Comparison of ENCODE assay signal across 36 cellular contexts in the genomic region with DNA sequence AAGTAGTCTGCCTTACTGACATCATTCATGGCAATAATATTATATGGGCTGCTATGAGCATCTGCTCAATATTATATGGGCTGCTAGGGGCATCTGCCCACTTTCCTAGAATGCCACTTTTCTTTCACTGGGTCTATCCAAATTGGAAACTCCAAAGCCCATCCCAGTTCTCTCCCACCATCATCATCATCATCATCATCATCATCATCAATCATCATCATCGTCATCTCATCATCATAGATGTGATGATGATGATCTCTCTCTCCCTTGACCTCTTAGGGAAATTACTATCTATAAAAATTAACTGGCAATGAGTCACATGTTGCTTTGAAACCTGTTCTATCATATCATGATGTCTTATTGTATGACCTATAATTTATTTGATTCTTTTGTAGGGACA.
A peak's percentile ranks its signal among the peaks of the same experiment; 100 is the strongest.
DNase-seq lines count a peak whose midpoint lies in the region; ATAC-seq, FAIRE-seq and TF ChIP-seq lines count a peak whose summit lies in the region.
"Had no signal": no experiment of that assay in that cellular context is flagged by ENCODE, and none has a peak within 500 bp of the region (broad histone marks: within the 10 kb centered on the region; RNA-seq: fewer than 3 reads in every experiment).

No MANE protein-coding gene starts in this region.

- WGBS in HepG2 (ENCODE audit: low lambda C conversion rate) = 11% methylated on average over 1 of the region's 1 CpG
- 55% methylated on average over 1 of the region's 1 CpG for WGBS in right lobe of liver (ENCODE audit: insufficient coverage, low coverage, low lambda C conversion rate, missing lambda C conversion rate)
- 50% methylated on average over 1 of the region's 1 CpG for WGBS in A549 (ENCODE audit: missing lambda C conversion rate)

- no peaks in the 10 kb centered on the region for H3K36me3 Mint-ChIP-seq in activated CD4-positive, alpha-beta T cell treated with anti-CD3 and anti-CD28 coated beads for 36 hours (ENCODE audit: low read depth)
- H3K36me3 Mint-ChIP-seq: CD14-positive monocyte; CD4-positive, alpha-beta memory T cell; CD4-positive, CD25-positive, alpha-beta regulatory T cell; CD8-positive, alpha-beta memory T cell; CD8-positive, alpha-beta T cell had no signal

- no peaks in the 10 kb centered on the region for H3K9me3 Mint-ChIP-seq in activated CD4-positive, alpha-beta T cell treated with anti-CD3 and anti-CD28 coated beads for 36 hours (ENCODE audit: low read depth)
- H3K9me3 Mint-ChIP-seq: CD4-positive, alpha-beta T cell; CD8-positive, alpha-beta T cell had no signal

- H3K9ac ChIP-seq in HepG2 (ENCODE audit: insufficient read depth, low read depth, low read length) = no peak overlapping the region
- H3K9ac ChIP-seq: BLaER1; BLaER1 treated with 17β-estradiol and CSF1 and Interleukin-3, amounts not matched to agents 10 nM and 100 nM had no signal

- CTCF ChIA-PET in HepG2 (lab: Yijun Ruan, JAX; ENCODE audit: low intra/inter-chr PET ratio, low total read pairs) = no interaction called here
- CTCF ChIA-PET in A549 (lab: Yijun Ruan, JAX) = interaction anchor here (0.5 to 5.0 kb wide), 2 partner anchors 13 to 144 kb away, joined by 3 to 21 read pairs; no protein-coding TSS in a partner anchor
- CTCF ChIA-PET in HEK293 (lab: Yijun Ruan, JAX) = no interaction called here
- CTCF ChIA-PET in activated CD4-positive, alpha-beta T cell treated with anti-CD3 and anti-CD28 coated beads for 36 hours (lab: Charles Lee) = no interaction called here

- POLR2A ChIA-PET in HepG2 (lab: Yijun Ruan, JAX) (no interaction called here), A549 (lab: Yijun Ruan, JAX) (no interaction called here), HEK293 (lab: Yijun Ruan, JAX) (interaction anchor here (0.5 kb wide), 1 partner anchor 18 kb away, joined by 3 read pairs; no protein-coding TSS in a partner anchor)
- POLR2A ChIA-PET in activated CD4-positive, alpha-beta T cell treated with anti-CD3 and anti-CD28 coated beads for 36 hours (lab: Charles Lee) = no interaction called here

- H3K4me1 ChIP-seq in HepG2 (ENCODE audit: insufficient read depth, low read length) (no peaks in the 10 kb centered on the region), right lobe of liver (no peaks in the 10 kb centered on the region), A549 (no peaks in the 10 kb centered on the region), HEK293 (ENCODE audit: control insufficient read depth, insufficient read depth, low read length) (no peaks in the 10 kb centered on the region)
- H3K4me1 ChIP-seq: BE2C; BLaER1; BLaER1 treated with 17β-estradiol and CSF1 and Interleukin-3, amounts not matched to agents 10 nM and 100 nM had no signal

- BruUV-seq in HepG2 (replicated peaks; lab: Mats Ljungman, UMichigan) = no TSS peak

- intact Hi-C loops in HepG2 (cut with micrococcal nuclease; ENCODE audit: unreplicated experiment) (no loop called here), right lobe of liver (cut with DNase I) (no loop called here)
- intact Hi-C loops in activated CD4-positive, alpha-beta T cell treated with anti-CD3 and anti-CD28 coated beads for 36 hours (cut with DNase I, micrococcal nuclease) = no loop called here

- no peak overlapping the region for H3K27ac Mint-ChIP-seq in activated CD4-positive, alpha-beta T cell treated with anti-CD3 and anti-CD28 coated beads for 36 hours
- H3K27ac Mint-ChIP-seq: B cell; CD14-positive monocyte; CD4-positive, alpha-beta memory T cell; CD4-positive, alpha-beta T cell; CD4-positive, CD25-positive, alpha-beta regulatory T cell; CD8-positive, alpha-beta memory T cell; CD8-positive, alpha-beta T cell had no signal

- no peak for TF ChIP-seq POLR2A in HepG2 (IDR thresholded peaks at IDR 0.05; ENCODE audit: insufficient read depth in 1 of 2, low read depth in 2 of 2, low read length in 2 of 2)
- TF ChIP-seq POLR2A in right lobe of liver (IDR thresholded peaks at IDR 0.05) = no peak
- no peak for TF ChIP-seq POLR2A in A549 (IDR thresholded peaks at IDR 0.05; ENCODE audit: low read length)

- H3K27me3 Mint-ChIP-seq in activated CD4-positive, alpha-beta T cell treated with anti-CD3 and anti-CD28 coated beads for 36 hours = peaks cover 9% of the 10 kb centered on the region
- H3K27me3 Mint-ChIP-seq: B cell; CD4-positive, CD25-positive, alpha-beta regulatory T cell had no signal

- DNase-seq in HepG2 (ENCODE audit: low spot score) = no peak
- DNase-seq in right lobe of liver = no peak
- no peak for DNase-seq in A549 (ENCODE audit: low read depth in 1 of 2, low spot score in 1 of 2)
- no peak for DNase-seq in urothelium cell line (ENCODE audit: low spot score)
- no peak for DNase-seq in activated CD4-positive, alpha-beta T cell treated with anti-CD3 and anti-CD28 coated beads for 36 hours
- DNase-seq in NCI-H2227 (lab: John Stamatoyannopoulos, UW; ENCODE audit: unreplicated experiment) = no peak
- no peak for DNase-seq in SIG-M5 (lab: John Stamatoyannopoulos, UW)
- DNase-seq: 8988T; ACHN; AML-193; BE2C; C1 segment of cervical spinal cord; Caco-2; Calu3; CD4-positive, alpha-beta memory T cell; CD4-positive, alpha-beta T cell; CD4-positive, CD25-positive, alpha-beta regulatory T cell; CD8-positive, alpha-beta memory T cell; CD8-positive, alpha-beta T cell; COR-L47; DMS 273 treated with DMSO at 0.1 percent for 48 hours; DMS153; DMS53; DMS79; DMS79 treated with DMSO at 0.1 percent for 48 hours; DND-41; EL had no signal

- no peaks in the 10 kb centered on the region for H3K36me3 ChIP-seq in HepG2 (replicated peaks in 1 of 2; ENCODE audit: control insufficient read depth in 1 of 2, insufficient read depth in 2 of 2, low read length in 2 of 2)
- H3K36me3 ChIP-seq in right lobe of liver = no peaks in the 10 kb centered on the region
- H3K36me3 ChIP-seq in HEK293 (ENCODE audit: control insufficient read depth in 2 of 2, insufficient read depth in 1 of 2, low read length in 2 of 2) = no peaks in the 10 kb centered on the region
- H3K36me3 ChIP-seq: BE2C; BLaER1; BLaER1 treated with 17β-estradiol and CSF1 and Interleukin-3, amounts not matched to agents 10 nM and 100 nM had no signal

- no peak overlapping the region for H2AFZ ChIP-seq in HepG2 (ENCODE audit: low read length)

- FAIRE-seq in HepG2 (lab: Jason Lieb, UNC) = no peak
- FAIRE-seq in A549 (lab: Jason Lieb, UNC) = peak; percentile 51
- peak; percentile 37 for FAIRE-seq in urothelium cell line (lab: Jason Lieb, UNC)
- FAIRE-seq: A204.1, D721Med had no signal

- no peaks in the 10 kb centered on the region for H3K9me3 ChIP-seq in HepG2 (ENCODE audit: low read length)
- no peaks in the 10 kb centered on the region for H3K9me3 ChIP-seq in right lobe of liver
- no peaks in the 10 kb centered on the region for H3K9me3 ChIP-seq in A549
- H3K9me3 ChIP-seq in HEK293 (ENCODE audit: control insufficient read depth, insufficient read depth, low read depth, low read length) = no peaks in the 10 kb centered on the region
- H3K9me3 ChIP-seq: BE2C; BLaER1; BLaER1 treated with 17β-estradiol and CSF1 and Interleukin-3, amounts not matched to agents 10 nM and 100 nM; Caco-2 had no signal

- H3K27ac ChIP-seq in HepG2 (ENCODE audit: extremely low read length, insufficient read depth, low read length) (no peak overlapping the region), right lobe of liver (no peak overlapping the region), A549 (no peak overlapping the region), HEK293 (ENCODE audit: extremely low read depth, low read depth, low read length) (no peak overlapping the region)
- H3K27ac ChIP-seq: 22Rv1; BLaER1; BLaER1 treated with 17β-estradiol and CSF1 and Interleukin-3, amounts not matched to agents 10 nM and 100 nM; C4-2B had no signal

- TF ChIP-seq RAD21 in HepG2 (CRISPR knock-in tag; IDR thresholded peaks at IDR 0.05) (no peak), A549 (conservative IDR thresholded peaks at IDR 0.05 in 1 of 2, IDR thresholded peaks at IDR 0.05 in 1 of 2) (no peak)

- no peak overlapping the region for H3K4me2 ChIP-seq in HepG2 (ENCODE audit: low read depth, low read length)
- no peak overlapping the region for H3K4me2 ChIP-seq in A549
- H3K4me2 ChIP-seq: BLaER1; BLaER1 treated with 17β-estradiol and CSF1 and Interleukin-3, amounts not matched to agents 10 nM and 100 nM had no signal

- H3K4me3 Mint-ChIP-seq in activated CD4-positive, alpha-beta T cell treated with anti-CD3 and anti-CD28 coated beads for 36 hours = no peak overlapping the region
- H3K4me3 Mint-ChIP-seq: B cell; CD14-positive monocyte; CD4-positive, alpha-beta memory T cell; CD4-positive, alpha-beta T cell; CD4-positive, CD25-positive, alpha-beta regulatory T cell; CD8-positive, alpha-beta memory T cell; CD8-positive, alpha-beta T cell had no signal

- H3K79me2 ChIP-seq in HepG2 (ENCODE audit: insufficient read depth, low read length) = no peaks in the 10 kb centered on the region

- H3K27me3 ChIP-seq in HepG2 (ENCODE audit: control insufficient read depth in 1 of 2, insufficient read depth in 2 of 2, low read length in 2 of 2) = no peaks in the 10 kb centered on the region; a peak in 1 of 5 replicates
- H3K27me3 ChIP-seq in right lobe of liver = no peaks in the 10 kb centered on the region
- H3K27me3 ChIP-seq: BE2C; BLaER1; BLaER1 treated with 17β-estradiol and CSF1 and Interleukin-3, amounts not matched to agents 10 nM and 100 nM had no signal

- ATAC-seq in HepG2 = no peak
- ATAC-seq in right lobe of liver = no peak
- ATAC-seq in A549 = no peak
- no peak for ATAC-seq in activated CD4-positive, alpha-beta T cell treated with anti-CD3 and anti-CD28 coated beads for 36 hours
- ATAC-seq: CD8-positive, alpha-beta T cell had no signal

- TF ChIP-seq CTCF in HepG2 (CRISPR knock-in tag; IDR thresholded peaks at IDR 0.05) = no peak
- no peak for TF ChIP-seq CTCF in right lobe of liver (IDR thresholded peaks at IDR 0.05)
- no peak for TF ChIP-seq CTCF in A549 (IDR thresholded peaks at IDR 0.05)
- TF ChIP-seq CTCF in HEK293 (tag by site-specific recombination; IDR thresholded peaks at IDR 0.05) = no peak

- H3K4me1 Mint-ChIP-seq in activated CD4-positive, alpha-beta T cell treated with anti-CD3 and anti-CD28 coated beads for 36 hours = no peaks in the 10 kb centered on the region
- H3K4me1 Mint-ChIP-seq: B cell; CD14-positive monocyte; CD4-positive, alpha-beta memory T cell; CD4-positive, CD25-positive, alpha-beta regulatory T cell; CD8-positive, alpha-beta memory T cell had no signal

- no peak overlapping the region for H3K4me3 ChIP-seq in HepG2 (replicated peaks in 1 of 3; ENCODE audit: insufficient read depth in 1 of 3, low read depth in 2 of 3, low read length in 3 of 3)
- no peak overlapping the region for H3K4me3 ChIP-seq in right lobe of liver
- H3K4me3 ChIP-seq in A549 = no peak overlapping the region
- H3K4me3 ChIP-seq in HEK293 (ENCODE audit: low read depth, low read length) = no peak overlapping the region
- H3K4me3 ChIP-seq: BLaER1; BLaER1 treated with 17β-estradiol and CSF1 and Interleukin-3, amounts not matched to agents 10 nM and 100 nM had no signal

- TF ChIP-seq EP300 in HepG2 (IDR thresholded peaks at IDR 0.05; ENCODE audit: low read depth in 2 of 2, low read length in 2 of 2) = no peak
- no peak for TF ChIP-seq EP300 in HepG2 (CRISPR knock-in tag; IDR thresholded peaks at IDR 0.05; ENCODE audit: borderline replicate concordance)
- TF ChIP-seq EP300 in A549 (IDR thresholded peaks at IDR 0.05) = no peak

- H4K20me1 ChIP-seq in HepG2 (ENCODE audit: insufficient read depth, low read length) = no peaks in the 10 kb centered on the region
- H4K20me1 ChIP-seq: BLaER1; BLaER1 treated with 17β-estradiol and CSF1 and Interleukin-3, amounts not matched to agents 10 nM and 100 nM had no signal

- in situ Hi-C loops in HepG2 (cut with HindIII; ENCODE audit: extremely low pct_ligation_motif_present, low pct_unique_long_range_greater_than_20kb) = no loop called here
